20 cellular contexts compared by ENCODE assay signal in genomic region chr14:100868621-100869370, GRCh38. TPM values are rescaled to one million over a fixed set of nuclear protein-coding genes. Genes with fewer than 3 reads are reported as not detected.
"Had no signal": no experiment of that assay in that cellular context is flagged by ENCODE, and none has a peak within 500 bp of the region (broad histone marks: within the 10 kb centered on the region; RNA-seq: fewer than 3 reads in every experiment).

No MANE protein-coding gene starts in this region.

- H3K9me3 Mint-ChIP-seq: activated T-helper 17 cell treated with anti-CD3 and anti-CD28 coated beads, Interleukin-2, amount 50 U/mL, for 72 hours; naive thymus-derived CD8-positive, alpha-beta T cell; T-cell had no signal

- H3K4me1 Mint-ChIP-seq: activated naive CD4-positive, alpha-beta T cell treated with anti-CD3 and anti-CD28 coated beads, Interleukin-2, amount 10 ng/mL, durations not matched to agents 7 days and 5 days had no signal

- ATAC-seq: activated T-helper 17 cell treated with anti-CD3 and anti-CD28 coated beads, Interleukin-2, amount 50 U/mL, for 72 hours; naive thymus-derived CD8-positive, alpha-beta T cell; psoas muscle; T-cell had no signal

- H3K36me3 Mint-ChIP-seq: activated naive CD4-positive, alpha-beta T cell treated with anti-CD3 and anti-CD28 coated beads, Interleukin-2, amount 10 ng/mL, durations not matched to agents 7 days and 5 days; naive thymus-derived CD8-positive, alpha-beta T cell; T-cell had no signal

- H3K4me3 ChIP-seq: colonic mucosa, esophagus squamous epithelium, psoas muscle, stomach, thoracic aorta had no signal

- H3K27ac Mint-ChIP-seq: activated naive CD4-positive, alpha-beta T cell treated with anti-CD3 and anti-CD28 coated beads, Interleukin-2, amount 10 ng/mL, durations not matched to agents 7 days and 5 days; activated T-helper 17 cell treated with anti-CD3 and anti-CD28 coated beads, Interleukin-2, amount 50 U/mL, for 72 hours; naive thymus-derived CD8-positive, alpha-beta T cell; T-cell had no signal

- H3K27ac ChIP-seq: colonic mucosa, esophagus squamous epithelium, psoas muscle, stomach, thoracic aorta had no signal

- H3K27me3 ChIP-seq: colonic mucosa, esophagus squamous epithelium had no signal

- H3K36me3 ChIP-seq: colonic mucosa, esophagus squamous epithelium, stomach, thoracic aorta had no signal

- H3K4me3 Mint-ChIP-seq: activated naive CD4-positive, alpha-beta T cell treated with anti-CD3 and anti-CD28 coated beads, Interleukin-2, amount 10 ng/mL, durations not matched to agents 7 days and 5 days; activated T-helper 17 cell treated with anti-CD3 and anti-CD28 coated beads, Interleukin-2, amount 50 U/mL, for 72 hours; naive thymus-derived CD8-positive, alpha-beta T cell; T-cell had no signal

- H3K4me1 ChIP-seq: colonic mucosa, esophagus squamous epithelium, psoas muscle, stomach had no signal

- H3K9me3 ChIP-seq: colonic mucosa, esophagus squamous epithelium, psoas muscle, SK-N-SH, stomach, thoracic aorta had no signal

- DNase-seq: activated CD4-positive, alpha-beta T cell treated with anti-CD3 and anti-CD28 coated beads, Interleukin-2, amount 50 U/mL, for 1 hour; activated naive CD4-positive, alpha-beta T cell treated with anti-CD3 and anti-CD28 coated beads, Interleukin-2, amount 10 ng/mL, durations not matched to agents 7 days and 5 days; caudate nucleus; colonic mucosa; esophagus squamous epithelium; mammary epithelial cell; occipital lobe; SK-N-SH; stimulated activated CD4-positive, alpha-beta T cell treated with anti-CD3 and anti-CD28 coated beads, Interleukin-12 subunit alpha, Interleukin-12 subunit beta, amount 100 ng/mL, for 4 hours; stimulated activated CD4-positive, alpha-beta T cell treated with anti-CD3 and anti-CD28 coated beads, Interleukin-2, amount 100 ng/mL, for 24 hours; stomach; T-cell; T-helper 9 cell had no signal

- H3K27me3 Mint-ChIP-seq: activated T-helper 17 cell treated with anti-CD3 and anti-CD28 coated beads, Interleukin-2, amount 50 U/mL, for 72 hours had no signal

RNA-seq across cellular contexts. Expression of gene RTL1, which starts 34.7 kb away (rescaled TPM):
- total RNA-seq: activated T-helper 17 cell treated with anti-CD3 and anti-CD28 coated beads, Interleukin-2, amount 50 U/mL, for 72 hours; colonic mucosa; endothelial cell of umbilical vein; esophagus squamous epithelium; fibroblast of villous mesenchyme; mammary epithelial cell; mononuclear cell; naive thymus-derived CD8-positive, alpha-beta T cell; occipital lobe; psoas muscle; stomach; T-cell; thoracic aorta had no signal
- polyA plus RNA-seq: endothelial cell of umbilical vein; mammary epithelial cell; naive thymus-derived CD8-positive, alpha-beta T cell; stomach had no signal

RNA-seq across cellular contexts. Expression of gene MEG3, which starts 42.9 kb away (rescaled TPM):
- total RNA-seq: activated T-helper 17 cell treated with anti-CD3 and anti-CD28 coated beads, Interleukin-2, amount 50 U/mL, for 72 hours; naive thymus-derived CD8-positive, alpha-beta T cell had no signal
- polyA plus RNA-seq: naive thymus-derived CD8-positive, alpha-beta T cell; SK-N-SH had no signal
